Comparison of ENCODE assay signal across 13 cellular contexts in genomic region chr9:76298497-76299144, GRCh38.
DNase-seq lines count a peak whose midpoint lies in the region; ATAC-seq, FAIRE-seq and TF ChIP-seq lines count a peak whose summit lies in the region.
"Had no signal": no experiment of that assay in that cellular context is flagged by ENCODE, and none has a peak within 500 bp of the region (broad histone marks: within the 10 kb centered on the region; RNA-seq: fewer than 3 reads in every experiment).

No MANE protein-coding gene starts in this region.

- H3K4me1 Mint-ChIP-seq in nephron = peaks cover 46% of the 10 kb centered on the region

- no peak overlapping the region for H3K9ac ChIP-seq in kidney (ENCODE audit: low read length in 2 of 2)

- H3K9me3 Mint-ChIP-seq in nephron = no peaks in the 10 kb centered on the region
- H3K9me3 Mint-ChIP-seq: dendritic cell treated with granulocyte-macrophage colony-stimulating factor and Interleukin-4, amounts not matched to agents 40 ng/mL and 50 ng/mL, for 4 days had no signal

- H3K4me1 ChIP-seq in kidney (ENCODE audit: control insufficient read depth in 1 of 2, insufficient read depth in 1 of 2, low read depth in 1 of 2, low read length in 2 of 2) = no peaks in the 10 kb centered on the region

- H3K27me3 ChIP-seq in brain microvascular endothelial cell (replicated peaks) = no peaks in the 10 kb centered on the region
- H3K27me3 ChIP-seq: thyroid gland had no signal

- H3K36me3 Mint-ChIP-seq in nephron (ENCODE audit: low read depth) = no peaks in the 10 kb centered on the region

- H3K36me3 ChIP-seq in brain microvascular endothelial cell (replicated peaks) = no peaks in the 10 kb centered on the region
- H3K36me3 ChIP-seq in kidney (ENCODE audit: control insufficient read depth in 1 of 2, insufficient read depth in 2 of 2, low read length in 2 of 2) = no peaks in the 10 kb centered on the region
- H3K36me3 ChIP-seq: thyroid gland had no signal

- H3K27ac ChIP-seq in brain microvascular endothelial cell (no peak overlapping the region), kidney (ENCODE audit: low read depth in 2 of 2, low read length in 2 of 2) (no peak overlapping the region)
- H3K27ac ChIP-seq: thyroid gland had no signal

- ATAC-seq in HG02970 (IDR thresholded peaks at IDR 0.05; ENCODE audit: low FRiP score, unreplicated experiment) = no peak
- no peak for ATAC-seq in GM19035 (IDR thresholded peaks at IDR 0.05; ENCODE audit: unreplicated experiment)
- ATAC-seq in HG03460 (IDR thresholded peaks at IDR 0.05; ENCODE audit: unreplicated experiment) = no peak

- peak overlapping the region in 2 of 3 experiments; percentile 1 to 44 for H3K27ac Mint-ChIP-seq in nephron

- peak; percentile 12 for TF ChIP-seq CTCF in brain microvascular endothelial cell (IDR thresholded peaks at IDR 0.05; ENCODE audit: low read depth, low read length, missing control alignments)
- TF ChIP-seq CTCF in nephron (IDR thresholded peaks at IDR 0.05; ENCODE audit: unreplicated experiment in 3 of 3) = peak in 1 of 3 experiments; percentile 18
- no peak for TF ChIP-seq CTCF in kidney (IDR thresholded peaks at IDR 0.05; ENCODE audit: borderline replicate concordance, extremely low read depth, insufficient read depth)

- no peak for FAIRE-seq in kidney (lab: Jason Lieb, UNC)

- H3K4me3 ChIP-seq in brain microvascular endothelial cell (ENCODE audit: low read depth, low read length) (no peak overlapping the region), kidney (ENCODE audit: low read length in 2 of 2) (no peak overlapping the region)
- H3K4me3 ChIP-seq: thyroid gland had no signal

- peak; percentile 15 for DNase-seq in EH (ENCODE audit: low read depth)
- peak; percentile 34 for DNase-seq in NCI-H146 (lab: John Stamatoyannopoulos, UW)
- DNase-seq in brain microvascular endothelial cell = no peak
- DNase-seq in kidney = no peak
- DNase-seq: activated naive CD4-positive, alpha-beta T cell; Karpas-422; T1000; thyroid gland had no signal

- no peak overlapping the region for H3K4me3 Mint-ChIP-seq in nephron
- H3K4me3 Mint-ChIP-seq: dendritic cell treated with granulocyte-macrophage colony-stimulating factor and Interleukin-4, amounts not matched to agents 40 ng/mL and 50 ng/mL, for 4 days had no signal

- peaks cover 29% of the 10 kb centered on the region for H3K27me3 Mint-ChIP-seq in nephron (ENCODE audit: low read depth)

- intact Hi-C loops in kidney (cut with DNase I) = no loop called here

- no peaks in the 10 kb centered on the region for H3K9me3 ChIP-seq in kidney (ENCODE audit: control insufficient read depth in 1 of 2, low read length in 2 of 2)
- H3K9me3 ChIP-seq: thyroid gland had no signal

- in situ Hi-C loops in brain microvascular endothelial cell (cut with HindIII; ENCODE audit: low pct_ligation_motif_present, low sequenced_read_pairs) = no loop called here

Comparison
In these comparisons a context has a peak if more than half of its experiments do, and no peak if none do; other contexts are left out.
1. DNase-seq: peak in EH (single experiment) and NCI-H146 (single experiment); none in brain microvascular endothelial cell (single experiment) and kidney (single experiment).